ENCODE assay signal across 1 cellular context in genomic region chr16:1592446-1592845, GRCh38.
TF ChIP-seq lines count a peak whose summit lies in the region.

No MANE protein-coding gene starts in this region.

TF ChIP-seq in K562, 482 proteins besides CTCF, POLR2A, EP300 and RAD21:
- TF ChIP-seq, protein P1, sequence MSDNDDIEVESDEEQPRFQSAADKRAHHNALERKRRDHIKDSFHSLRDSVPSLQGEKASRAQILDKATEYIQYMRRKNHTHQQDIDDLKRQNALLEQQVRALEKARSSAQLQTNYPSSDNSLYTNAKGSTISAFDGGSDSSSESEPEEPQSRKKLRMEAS (CRISPR knock-in tag; IDR thresholded peaks at IDR 0.05), result 0 out of 2 replicates have a peak, but pooled peaks have one; percentile 43
- TF ChIP-seq HCFC1 (IDR thresholded peaks at IDR 0.05; ENCODE audit: low read depth, low read length), result no peak
